23 cellular contexts compared by ENCODE assay signal in the genomic region with DNA sequence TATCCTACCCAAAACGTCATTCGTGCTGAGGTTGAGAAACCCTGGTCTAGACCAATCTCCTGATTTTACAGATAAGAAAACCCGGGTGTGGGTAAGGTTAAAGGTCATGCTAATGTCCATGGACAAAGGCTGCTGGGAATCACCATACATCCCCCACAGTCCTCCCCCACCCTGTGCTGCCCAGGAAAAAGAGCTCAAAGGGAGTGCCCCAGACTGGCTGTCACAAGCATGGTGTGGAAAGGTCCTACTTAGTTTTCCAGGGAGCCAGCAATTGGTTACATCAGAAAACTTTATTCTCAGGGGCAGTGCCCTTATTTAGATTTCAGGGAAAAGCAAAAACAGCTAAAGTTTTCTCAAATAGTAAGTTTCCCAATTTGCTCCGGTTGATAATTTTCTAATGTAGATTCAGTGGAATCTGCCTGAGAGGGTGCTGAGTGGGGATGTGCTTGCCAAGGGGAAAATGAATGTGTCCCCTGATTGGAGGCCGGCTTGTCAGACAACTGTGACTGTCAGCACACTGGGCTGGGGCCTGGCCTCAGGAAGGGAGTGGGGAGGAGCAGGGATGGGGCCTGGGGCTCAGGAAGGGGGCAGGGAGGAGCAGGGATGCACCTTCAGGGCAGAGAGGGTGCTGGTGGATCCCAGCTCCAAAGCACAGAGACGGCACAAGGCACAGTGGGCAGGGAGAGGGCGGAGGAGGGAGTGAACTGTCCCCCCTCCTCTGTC.
"Had no signal": no experiment of that assay in that cellular context is flagged by ENCODE, and none has a peak within 500 bp of the region (broad histone marks: within the 10 kb centered on the region; RNA-seq: fewer than 3 reads in every experiment).

No MANE protein-coding gene starts in this region.

- ATAC-seq: activated T-helper 17 cell treated with anti-CD3 and anti-CD28 coated beads, Interleukin-2, amount 50 U/mL, for 72 hours had no signal

- H3K27ac ChIP-seq: KMS-11 had no signal

- H3K36me3 Mint-ChIP-seq: activated CD4-positive, alpha-beta memory T cell treated with anti-CD3 and anti-CD28 coated beads for 36 hours; activated naive CD8-positive, alpha-beta T cell; brain had no signal

- DNase-seq: activated CD4-positive, alpha-beta memory T cell treated with anti-CD3 and anti-CD28 coated beads for 36 hours; activated CD4-positive, alpha-beta T cell treated with anti-CD3 and anti-CD28 coated beads, Interleukin-2, amount 10 ng/mL, durations not matched to agents 7 days and 5 days; activated CD4-positive, CD25-positive, alpha-beta regulatory T cell; activated gamma-delta T cell; activated naive CD4-positive, alpha-beta T cell treated with anti-CD3 and anti-CD28 coated beads for 36 hours; activated T-cell treated with anti-CD3 and anti-CD28 coated beads for 4 hours; activated T-cell treated with anti-CD3 and anti-CD28 coated beads, Interleukin-2, amount 50 U/mL, for 48 hours; NCI-H1092; NCI-H1417; NCI-H1930; NCI-H2171; NCI-H2227 treated with DMSO at 0.1 percent for 48 hours; NCI-H446 treated with DMSO at 0.1 percent for 48 hours; NCI-H524 treated with DMSO at 0.1 percent for 48 hours; NCI-H748 treated with DMSO at 0.1 percent for 48 hours; NK-92 treated with Interleukin-12 subunit alpha and Interleukin-12 subunit beta, amount 100 ng/mL, for 24 hours; SHP77 treated with DMSO at 0.1 percent for 48 hours; T1000 had no signal

- H3K4me3 Mint-ChIP-seq: activated CD4-positive, alpha-beta memory T cell treated with anti-CD3 and anti-CD28 coated beads for 36 hours; activated CD4-positive, alpha-beta T cell treated with anti-CD3 and anti-CD28 coated beads, Interleukin-2, amount 10 ng/mL, durations not matched to agents 7 days and 5 days; activated naive CD4-positive, alpha-beta T cell treated with anti-CD3 and anti-CD28 coated beads for 36 hours; activated naive CD8-positive, alpha-beta T cell; activated T-helper 17 cell treated with anti-CD3 and anti-CD28 coated beads, Interleukin-2, amount 50 U/mL, for 72 hours; brain; T-helper 1 cell treated with Interleukin-12 subunit alpha and Interleukin-12 subunit beta and Interleukin-4 antibody, amounts not matched to agents 30 μg/mL and 1 μg/mL, for 36 hours had no signal

- H3K4me1 Mint-ChIP-seq: activated CD4-positive, alpha-beta T cell treated with anti-CD3 and anti-CD28 coated beads, Interleukin-2, amount 10 ng/mL, durations not matched to agents 7 days and 5 days had no signal

- H3K9me3 Mint-ChIP-seq: activated CD4-positive, alpha-beta memory T cell treated with anti-CD3 and anti-CD28 coated beads for 36 hours; activated CD4-positive, alpha-beta T cell treated with anti-CD3 and anti-CD28 coated beads, Interleukin-2, amount 10 ng/mL, durations not matched to agents 7 days and 5 days; activated naive CD4-positive, alpha-beta T cell treated with anti-CD3 and anti-CD28 coated beads for 36 hours; activated T-helper 17 cell treated with anti-CD3 and anti-CD28 coated beads, Interleukin-2, amount 50 U/mL, for 72 hours; brain; T-helper 1 cell treated with Interleukin-12 subunit alpha and Interleukin-12 subunit beta and Interleukin-4 antibody, amounts not matched to agents 30 μg/mL and 1 μg/mL, for 36 hours had no signal

- H3K27me3 Mint-ChIP-seq: activated CD4-positive, alpha-beta T cell treated with anti-CD3 and anti-CD28 coated beads, Interleukin-2, amount 10 ng/mL, durations not matched to agents 7 days and 5 days; activated naive CD8-positive, alpha-beta T cell had no signal

- H3K27ac Mint-ChIP-seq: activated CD4-positive, alpha-beta memory T cell treated with anti-CD3 and anti-CD28 coated beads for 36 hours; activated CD4-positive, alpha-beta T cell treated with anti-CD3 and anti-CD28 coated beads, Interleukin-2, amount 10 ng/mL, durations not matched to agents 7 days and 5 days; activated naive CD4-positive, alpha-beta T cell treated with anti-CD3 and anti-CD28 coated beads for 36 hours; activated naive CD8-positive, alpha-beta T cell; activated T-helper 17 cell treated with anti-CD3 and anti-CD28 coated beads, Interleukin-2, amount 50 U/mL, for 72 hours; T-helper 1 cell treated with Interleukin-12 subunit alpha and Interleukin-12 subunit beta and Interleukin-4 antibody, amounts not matched to agents 30 μg/mL and 1 μg/mL, for 36 hours had no signal
